In genomic region chr5:116576043-116576713, GRCh38 we compare ENCODE assay signal across 8 cellular contexts. TPM values are rescaled to one million over a fixed set of nuclear protein-coding genes. Genes with fewer than 3 reads are reported as not detected.
A peak's percentile ranks its signal among the peaks of the same experiment; 100 is the strongest.
DNase-seq lines count a peak whose midpoint lies in the region; ATAC-seq and TF ChIP-seq lines count a peak whose summit lies in the region.

No MANE protein-coding gene starts in this region.

- TF ChIP-seq CTCF in Calu3 (IDR thresholded peaks at IDR 0.05; ENCODE audit: unreplicated experiment), result peak; percentile 87

- H3K27ac Mint-ChIP-seq in Calu3 (ENCODE audit: unreplicated experiment), result peak overlapping the region; percentile 81

- DNase-seq in Calu3 (peak; percentile 91), SK-MEL-5 (ENCODE audit: low read depth, low spot score) (peak; percentile 85), dermis blood vessel endothelial cell (peak; percentile 79), left kidney (ENCODE audit: low read depth, low spot score) (peak; percentile 96), NCI-H446 (lab: John Stamatoyannopoulos, UW) (no peak)
- DNase-seq in stimulated activated CD8-positive, alpha-beta memory T cell treated with anti-CD3 and anti-CD28 coated beads, Interleukin-4, amount 100 ng/mL, for 24 hours (ENCODE audit: low read depth), result peak; percentile 26

- H3K9me3 Mint-ChIP-seq in Calu3 (ENCODE audit: low read depth, unreplicated experiment), result no peaks in the 10 kb centered on the region

- ATAC-seq in GM19324 (IDR thresholded peaks at IDR 0.05; ENCODE audit: low FRiP score, unreplicated experiment) (peak; percentile 40), HG03280 (IDR thresholded peaks at IDR 0.05; ENCODE audit: unreplicated experiment) (peak; percentile 51)

- no peaks in the 10 kb centered on the region for H3K27me3 Mint-ChIP-seq in Calu3 (ENCODE audit: unreplicated experiment)

- in situ Hi-C loops in SK-MEL-5 (cut with HindIII; ENCODE audit: low pct_unique_long_range_greater_than_20kb, low sequenced_read_pairs), result no loop called here

- peaks cover 54% of the 10 kb centered on the region for H3K36me3 Mint-ChIP-seq in Calu3 (ENCODE audit: insufficient read depth, unreplicated experiment)

- H3K4me1 Mint-ChIP-seq in Calu3 (ENCODE audit: low read depth, unreplicated experiment), result peaks cover 24% of the 10 kb centered on the region

- CTCF ChIA-PET in Calu3 (lab: Charles Lee), result interaction anchor here (0.7 to 2.8 kb wide), 11 partner anchors 10 to 879 kb away, joined by 3 to 29 read pairs (median 7); no protein-coding TSS in a partner anchor

- peak overlapping the region; percentile 96 for H3K4me3 Mint-ChIP-seq in Calu3 (ENCODE audit: low read depth, unreplicated experiment)

- BruUV-seq in Calu3 (replicated peaks; lab: Mats Ljungman, UMichigan), result no TSS peak

- intact Hi-C loops in Calu3 (cut with micrococcal nuclease; ENCODE audit: unreplicated experiment), result loop anchor here (1.0 to 10.0 kb wide), 6 partner anchors 38 to 499 kb away; no protein-coding TSS in a partner anchor

RNA-seq across cellular contexts. Expression of gene SEMA6A, which starts 1.6 kb away (rescaled TPM):
- 53.3 and 54.7 TPM in 2 replicates for total RNA-seq in Calu3 (2022)
- total RNA-seq in SK-MEL-5 (2014; rRNA removed; shearing (Covaris generic)), result 37.6 and 39.0 TPM in 2 replicates
- polyA plus RNA-seq in SK-MEL-5 (2015; cell fraction: cytosol; rRNA removed), result 46.6 and 52.1 TPM in 2 replicates
- 134 and 177 TPM in 2 replicates for polyA plus RNA-seq in SK-MEL-5 (2015; cell fraction: nucleus; rRNA removed)
- total RNA-seq in dermis blood vessel endothelial cell, result 21.1 and 38.1 TPM in 2 replicates

Comparison
In these comparisons a context has a peak if more than half of its experiments do, and no peak if none do; other contexts are left out.
1. DNase-seq: peak in Calu3 (single experiment), SK-MEL-5 (single experiment), dermis blood vessel endothelial cell (single experiment), left kidney (single experiment) and stimulated activated CD8-positive, alpha-beta memory T cell treated with anti-CD3 and anti-CD28 coated beads, Interleukin-4, amount 100 ng/mL, for 24 hours (single experiment); none in NCI-H446 (0 of 2).